11 cellular contexts compared by ENCODE assay signal in the genomic region with DNA sequence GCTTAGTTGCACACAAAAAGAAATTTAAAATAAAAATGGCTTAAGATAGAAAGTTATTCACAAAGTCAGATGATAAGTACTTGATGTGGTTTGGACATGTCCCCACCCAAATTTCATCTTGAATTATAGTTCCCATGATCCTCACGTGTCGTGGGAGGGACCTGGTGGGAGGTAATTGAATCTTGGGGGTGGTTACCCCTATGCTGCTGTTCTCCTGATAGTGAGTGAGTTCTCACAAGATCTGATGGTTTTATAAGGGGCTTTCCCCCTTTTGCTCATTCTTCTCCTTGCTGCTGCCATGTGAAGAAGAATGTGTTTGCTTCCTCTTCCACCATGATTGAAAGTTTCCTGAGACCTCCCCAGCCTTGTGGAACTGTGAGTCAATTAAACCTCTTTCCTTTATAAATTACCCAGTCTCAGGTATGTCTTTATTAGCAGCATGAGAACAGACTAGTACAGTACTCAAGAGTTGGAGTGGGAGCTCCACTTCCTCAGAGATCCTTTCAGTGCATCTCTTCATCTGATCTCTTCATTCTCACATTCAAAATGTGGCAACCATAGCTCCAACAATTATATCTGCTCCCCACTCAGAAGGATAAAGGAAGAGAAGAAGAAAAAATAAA. TPM values are rescaled to one million over a fixed set of nuclear protein-coding genes. Genes with fewer than 3 reads are reported as not detected.
"Had no signal": no experiment of that assay in that cellular context is flagged by ENCODE, and none has a peak within 500 bp of the region (broad histone marks: within the 10 kb centered on the region; RNA-seq: fewer than 3 reads in every experiment).

No MANE protein-coding gene starts in this region.

RNA-seq across cellular contexts. Expression of gene TM4SF20, which starts 3.2 kb away (rescaled TPM):
- total RNA-seq: activated CD4-positive, alpha-beta memory T cell treated with anti-CD3 and anti-CD28 coated beads for 36 hours; activated T-cell treated with anti-CD3 and anti-CD28 coated beads, Interleukin-2, amount 50 U/mL, for 72 hours; activated T-helper 2 cell treated with anti-CD3 and anti-CD28 coated beads, Interferon-gamma antibody, Interleukin-2, Interleukin-4, amounts not matched to agents 10 μg/mL and 5 μg/mL and 100 μg/mL, durations not matched to agents 14 hours and 24 hours and 36 hours; aorta; K562; M059J; PC-3; SJSA1 had no signal
- polyA plus RNA-seq: K562 had no signal

RNA-seq across cellular contexts. Expression of gene SCYGR1, which starts 5.4 kb away (rescaled TPM):
- total RNA-seq: activated CD4-positive, alpha-beta memory T cell treated with anti-CD3 and anti-CD28 coated beads for 36 hours; activated T-cell treated with anti-CD3 and anti-CD28 coated beads, Interleukin-2, amount 50 U/mL, for 72 hours; activated T-helper 2 cell treated with anti-CD3 and anti-CD28 coated beads, Interferon-gamma antibody, Interleukin-2, Interleukin-4, amounts not matched to agents 10 μg/mL and 5 μg/mL and 100 μg/mL, durations not matched to agents 14 hours and 24 hours and 36 hours; aorta; IMR-90; K562; M059J; PC-3; Peyer's patch; SJSA1 had no signal
- polyA plus RNA-seq: aorta, IMR-90, K562, SK-N-SH had no signal
